ENCODE assay signal across 1 cellular context in the genomic region with DNA sequence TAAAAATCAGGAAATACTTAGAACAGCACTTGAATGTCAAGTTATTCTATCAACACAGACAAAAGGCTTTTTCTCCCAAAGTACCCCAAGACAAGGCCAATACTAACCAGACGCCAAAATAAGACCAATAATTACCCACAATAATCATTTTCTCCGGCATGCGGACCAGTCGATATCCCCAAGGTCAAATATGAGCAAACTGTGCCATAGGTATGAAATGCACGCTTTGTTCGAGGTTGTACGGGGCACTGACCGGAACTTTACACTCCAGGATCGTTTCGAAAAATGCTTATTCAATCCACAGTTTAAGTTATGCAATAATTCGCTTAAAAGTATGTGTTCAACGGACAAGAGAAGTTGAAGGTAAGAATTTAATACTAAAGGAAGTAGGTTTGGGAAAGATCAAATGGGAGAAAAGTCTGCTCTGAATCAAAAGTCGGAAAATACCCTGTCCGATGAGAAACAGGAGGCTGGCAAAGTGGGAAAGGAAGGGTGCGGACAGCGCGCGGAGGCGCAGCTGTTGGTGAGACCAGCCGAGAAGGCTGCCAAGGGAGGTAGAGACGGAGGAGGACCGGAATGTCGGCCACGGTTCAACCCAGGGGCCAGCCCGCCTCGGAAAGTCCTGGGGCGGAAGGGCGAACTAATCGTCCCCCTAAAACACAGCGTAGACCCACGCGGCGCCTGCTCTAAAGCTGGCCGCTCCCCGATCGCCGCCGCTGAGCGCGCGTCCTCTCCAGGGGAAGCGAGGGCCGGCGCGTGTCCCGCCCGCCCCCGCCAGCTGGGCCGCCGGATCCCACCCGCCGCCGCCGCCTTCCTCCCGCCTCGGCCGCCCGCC.
TF ChIP-seq lines count a peak whose summit lies in the region.

No MANE protein-coding gene starts in this region.

TF ChIP-seq in SK-N-SH treated with all-trans-retinoic acid at 6 μM for 48 hours, 23 proteins besides CTCF, POLR2A, EP300 and RAD21 (continued from another document):
- TF ChIP-seq PATZ1 (CRISPR knock-in tag; IDR thresholded peaks at IDR 0.05; ENCODE audit: borderline replicate concordance): no peak
- TF ChIP-seq, protein P1, sequence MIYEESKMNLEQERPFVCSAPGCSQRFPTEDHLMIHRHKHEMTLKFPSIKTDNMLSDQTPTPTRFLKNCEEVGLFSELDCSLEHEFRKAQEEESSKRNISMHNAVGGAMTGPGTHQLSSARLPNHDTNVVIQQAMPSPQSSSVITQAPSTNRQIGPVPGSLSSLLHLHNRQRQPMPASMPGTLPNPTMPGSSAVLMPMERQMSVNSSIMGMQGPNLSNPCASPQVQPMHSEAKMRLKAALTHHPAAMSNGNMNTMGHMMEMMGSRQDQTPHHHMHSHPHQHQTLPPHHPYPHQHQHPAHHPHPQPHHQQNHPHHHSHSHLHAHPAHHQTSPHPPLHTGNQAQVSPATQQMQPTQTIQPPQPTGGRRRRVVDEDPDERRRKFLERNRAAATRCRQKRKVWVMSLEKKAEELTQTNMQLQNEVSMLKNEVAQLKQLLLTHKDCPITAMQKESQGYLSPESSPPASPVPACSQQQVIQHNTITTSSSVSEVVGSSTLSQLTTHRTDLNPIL (CRISPR knock-in tag; IDR thresholded peaks at IDR 0.05; ENCODE audit: low read depth): no peak
- no peak for TF ChIP-seq CSDC2 (CRISPR knock-in tag; IDR thresholded peaks at IDR 0.05)
- TF ChIP-seq OSR1 (CRISPR knock-in tag; IDR thresholded peaks at IDR 0.05): no peak
- no peak for TF ChIP-seq TOX (CRISPR knock-in tag; IDR thresholded peaks at IDR 0.05; ENCODE audit: borderline replicate concordance)
- TF ChIP-seq ZNF565 (CRISPR knock-in tag; conservative IDR thresholded peaks at IDR 0.05; ENCODE audit: low read depth): no peak
- no peak for TF ChIP-seq ZFP30 (CRISPR knock-in tag; IDR thresholded peaks at IDR 0.05)
- TF ChIP-seq, protein P2, sequence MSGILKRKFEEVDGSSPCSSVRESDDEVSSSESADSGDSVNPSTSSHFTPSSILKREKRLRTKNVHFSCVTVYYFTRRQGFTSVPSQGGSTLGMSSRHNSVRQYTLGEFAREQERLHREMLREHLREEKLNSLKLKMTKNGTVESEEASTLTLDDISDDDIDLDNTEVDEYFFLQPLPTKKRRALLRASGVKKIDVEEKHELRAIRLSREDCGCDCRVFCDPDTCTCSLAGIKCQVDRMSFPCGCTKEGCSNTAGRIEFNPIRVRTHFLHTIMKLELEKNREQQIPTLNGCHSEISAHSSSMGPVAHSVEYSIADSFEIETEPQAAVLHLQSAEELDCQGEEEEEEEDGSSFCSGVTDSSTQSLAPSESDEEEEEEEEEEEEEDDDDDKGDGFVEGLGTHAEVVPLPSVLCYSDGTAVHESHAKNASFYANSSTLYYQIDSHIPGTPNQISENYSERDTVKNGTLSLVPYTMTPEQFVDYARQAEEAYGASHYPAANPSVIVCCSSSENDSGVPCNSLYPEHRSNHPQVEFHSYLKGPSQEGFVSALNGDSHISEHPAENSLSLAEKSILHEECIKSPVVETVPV (CRISPR knock-in tag; IDR thresholded peaks at IDR 0.05): no peak
- no peak for TF ChIP-seq ARNTL (CRISPR knock-in tag; IDR thresholded peaks at IDR 0.05; ENCODE audit: borderline replicate concordance, low read depth)
- no peak for TF ChIP-seq GLIS3 (CRISPR knock-in tag; IDR thresholded peaks at IDR 0.05)
- TF ChIP-seq PPARA (CRISPR knock-in tag; IDR thresholded peaks at IDR 0.05; ENCODE audit: borderline replicate concordance): no peak
- TF ChIP-seq ISL1 (CRISPR knock-in tag; IDR thresholded peaks at IDR 0.05): no peak
